Comparison of ENCODE assay signal across 8 cellular contexts in genomic region chr14:102516531-102517411, GRCh38. TPM values are rescaled to one million over a fixed set of nuclear protein-coding genes. Genes with fewer than 3 reads are reported as not detected.
DNase-seq lines count a peak whose midpoint lies in the region; ATAC-seq and TF ChIP-seq lines count a peak whose summit lies in the region.

No MANE protein-coding gene starts in this region.

- peaks cover 13% of the 10 kb centered on the region; the same call in 1 of the 2 replicates for H3F3A ChIP-seq in GM23338 (replicated peaks; ENCODE audit: low read depth)

- DNase-seq in GM23338 (ENCODE audit: low spot score) (peak; percentile 75), NCI-H748 (lab: John Stamatoyannopoulos, UW; ENCODE audit: unreplicated experiment) (peak; percentile 66), esophagus squamous epithelium (lab: John Stamatoyannopoulos, UW) (no peak), testis (peak; percentile 59), SIG-M5 treated with dmso at 0.1 percent for 504 hours (lab: John Stamatoyannopoulos, UW; ENCODE audit: unreplicated experiment) (no peak)
- DNase-seq in activated T-cell treated with anti-CD3 and anti-CD28 coated beads, Interleukin-2, amount 50 U/mL, for 1 hour: peak; percentile 79
- DNase-seq in natural killer cell treated with Interleukin-12 subunit alpha and Interleukin-12 subunit beta and Interleukin-15 and Interleukin-18, amount 100 ng/mL, for 72 hours (ENCODE audit: low spot score): no peak

- peak overlapping the region; percentile 85 for H3K4me2 ChIP-seq in GM23338

- no peaks in the 10 kb centered on the region for H3K9me3 ChIP-seq in ES-I3 (ENCODE audit: control insufficient read depth, insufficient read depth, low read length)
- no peaks in the 10 kb centered on the region for H3K9me3 ChIP-seq in esophagus squamous epithelium
- no peaks in the 10 kb centered on the region for H3K9me3 ChIP-seq in testis

- H3K4me1 ChIP-seq in ES-I3 (ENCODE audit: insufficient read depth, low read length): no peaks in the 10 kb centered on the region
- H3K4me1 ChIP-seq in GM23338 (ENCODE audit: insufficient read depth): peaks cover 4% of the 10 kb centered on the region; the same call in 1 of the 2 replicates
- peaks cover 5 to 17% (median 10%) of the 10 kb centered on the region in 3 donors for H3K4me1 ChIP-seq in esophagus squamous epithelium
- no peaks in the 10 kb centered on the region for H3K4me1 ChIP-seq in testis

- peak; percentile 53 to 79 for TF ChIP-seq CTCF in GM23338 (conservative IDR thresholded peaks at IDR 0.05; ENCODE audit: low read depth in 2 of 2)
- TF ChIP-seq CTCF in esophagus squamous epithelium (IDR thresholded peaks at IDR 0.05): peak; percentile 72 to 99 (median 98)
- peak; percentile 98 to 99 (median 98) for TF ChIP-seq CTCF in testis (IDR thresholded peaks at IDR 0.05)

- H3K27ac ChIP-seq in GM23338 (ENCODE audit: low read depth) (no peak overlapping the region), esophagus squamous epithelium (peak overlapping the region; percentile 51 to 81 (median 70)), testis (peak overlapping the region in 1 of 2 donors; percentile 41)

- H2AFZ ChIP-seq in GM23338: peak overlapping the region; percentile 96

- H3K27me3 ChIP-seq in GM23338 (ENCODE audit: insufficient read depth) (peaks cover 15% of the 10 kb centered on the region), esophagus squamous epithelium (no peaks in the 10 kb centered on the region), testis (no peaks in the 10 kb centered on the region)

- no peaks in the 10 kb centered on the region for H3K9me2 ChIP-seq in GM23338 (ENCODE audit: insufficient read depth)

- H3K4me3 ChIP-seq in GM23338 (peak overlapping the region; percentile 77), esophagus squamous epithelium (peak overlapping the region; percentile 54 to 85 (median 66)), testis (peak overlapping the region; percentile 68 to 78)

- peaks cover 27% of the 10 kb centered on the region for H3K27me3 Mint-ChIP-seq in GM23338 (ENCODE audit: insufficient read depth, low read depth, poor library complexity)
- H3K27me3 Mint-ChIP-seq in natural killer cell treated with Interleukin-12 subunit alpha and Interleukin-12 subunit beta and Interleukin-15 and Interleukin-18, amount 100 ng/mL, for 72 hours: no peaks in the 10 kb centered on the region

- TF ChIP-seq POLR2A in esophagus squamous epithelium (IDR thresholded peaks at IDR 0.05) (no peak), testis (IDR thresholded peaks at IDR 0.05) (no peak)

- peak overlapping the region; percentile 89 for H3K9ac ChIP-seq in ES-I3 (ENCODE audit: low read depth, low read length)

- 8% methylated on average over 11 of the region's 98 CpGs; no CpG with 5 or more reads in 1 of the 2 donors for WGBS in esophagus squamous epithelium, 2 donors
- WGBS in testis, 2 donors: 4 to 13% methylated on average over 5 to 24 of the region's 98 CpGs

- H3K79me2 ChIP-seq in GM23338 (replicated peaks; ENCODE audit: insufficient read depth): no peaks in the 10 kb centered on the region

- intact Hi-C loops in esophagus squamous epithelium (cut with DNase I) (loop anchor here (2.0 kb wide), 1 partner anchor 78 kb away; no protein-coding TSS in a partner anchor), testis (cut with DNase I; ENCODE audit: low total_unique reads) (loop anchor here (5.0 kb wide), 1 partner anchor 79 kb away; no protein-coding TSS in a partner anchor)

- peak; percentile 89 for ATAC-seq in GM23338
- ATAC-seq in natural killer cell treated with Interleukin-12 subunit alpha and Interleukin-12 subunit beta and Interleukin-15 and Interleukin-18, amount 100 ng/mL, for 72 hours: peak; percentile 77 to 86

- H3K27ac Mint-ChIP-seq in GM23338: no peak overlapping the region
- peak overlapping the region in 1 of 2 donors; percentile 37 for H3K27ac Mint-ChIP-seq in natural killer cell treated with Interleukin-12 subunit alpha and Interleukin-12 subunit beta and Interleukin-15 and Interleukin-18, amount 100 ng/mL, for 72 hours

- no peaks in the 10 kb centered on the region for H3K36me3 ChIP-seq in ES-I3 (ENCODE audit: insufficient read depth, low read length)
- H3K36me3 ChIP-seq in GM23338 (ENCODE audit: insufficient read depth): no peaks in the 10 kb centered on the region
- no peaks in the 10 kb centered on the region for H3K36me3 ChIP-seq in esophagus squamous epithelium
- no peaks in the 10 kb centered on the region for H3K36me3 ChIP-seq in testis (ENCODE audit: low read depth, missing control alignments)

- H4K20me1 ChIP-seq in GM23338 (replicated peaks; ENCODE audit: insufficient read depth): no peaks in the 10 kb centered on the region

- no peaks in the 10 kb centered on the region for H3K4me1 Mint-ChIP-seq in GM23338
- H3K4me1 Mint-ChIP-seq in natural killer cell treated with Interleukin-12 subunit alpha and Interleukin-12 subunit beta and Interleukin-15 and Interleukin-18, amount 100 ng/mL, for 72 hours (ENCODE audit: low read depth in 2 of 2): peaks cover 0 to 4% of the 10 kb centered on the region in 2 donors

- H3K9me3 Mint-ChIP-seq in GM23338: no peaks in the 10 kb centered on the region; the same call in 2 of the 3 replicates
- H3K9me3 Mint-ChIP-seq in natural killer cell treated with Interleukin-12 subunit alpha and Interleukin-12 subunit beta and Interleukin-15 and Interleukin-18, amount 100 ng/mL, for 72 hours: no peaks in the 10 kb centered on the region

- peak overlapping the region; percentile 85 for H3K4me3 Mint-ChIP-seq in GM23338
- H3K4me3 Mint-ChIP-seq in natural killer cell treated with Interleukin-12 subunit alpha and Interleukin-12 subunit beta and Interleukin-15 and Interleukin-18, amount 100 ng/mL, for 72 hours: peak overlapping the region; percentile 78

- H3K36me3 Mint-ChIP-seq in GM23338 (ENCODE audit: low read depth): no peaks in the 10 kb centered on the region; the same call in 2 of the 3 replicates
- no peaks in the 10 kb centered on the region for H3K36me3 Mint-ChIP-seq in natural killer cell treated with Interleukin-12 subunit alpha and Interleukin-12 subunit beta and Interleukin-15 and Interleukin-18, amount 100 ng/mL, for 72 hours

TF ChIP-seq in GM23338, 12 proteins besides CTCF, POLR2A, EP300 and RAD21:
- TF ChIP-seq POLR2AphosphoS5 (IDR thresholded peaks at IDR 0.05; ENCODE audit: low read depth) (no peak), ZNF331 (CRISPR knock-in tag; IDR thresholded peaks at IDR 0.05; ENCODE audit: low read depth) (no peak), CREB1 (CRISPR knock-in tag; IDR thresholded peaks at IDR 0.05; ENCODE audit: low read depth) (peak; percentile 64)

RNA-seq across cellular contexts. Expression of gene ANKRD9, which starts 7.2 kb away (rescaled TPM):
- 73.0 and 95.9 TPM in 2 replicates for total RNA-seq in GM23338 (2014; rRNA removed; shearing (Covaris generic))
- 17.3 and 20.4 TPM in 2 replicates for polyA plus RNA-seq in GM23338 (2016; fragmentation: Nextera tagmentation; extraction: Ambion mirVana)
- 10 to 100 TPM; 20.0 to 39.0 (median 30.2) TPM for total RNA-seq in esophagus squamous epithelium
- total RNA-seq in natural killer cell treated with Interleukin-12 subunit alpha and Interleukin-12 subunit beta and Interleukin-15 and Interleukin-18, amount 100 ng/mL, for 72 hours: 10 to 100 TPM in 1 of 2 donors, 1 to 10 TPM in 1; 7.9 to 12.7 TPM
- 100 to 1,000 TPM in 1 of 2 donors, 10 to 100 TPM in 1; 88.7 to 153 TPM for total RNA-seq in testis
- 21.0 TPM for polyA plus RNA-seq in testis (ENCODE audit: insufficient read depth, low read depth, low replicate concordance)

Comparison
In these comparisons a context has a peak if more than half of its experiments do, and no peak if none do; other contexts are left out.
1. DNase-seq: peak in GM23338 (single experiment), NCI-H748 (single experiment), activated T-cell treated with anti-CD3 and anti-CD28 coated beads, Interleukin-2, amount 50 U/mL, for 1 hour (single experiment) and testis (single experiment); none in esophagus squamous epithelium (single experiment), natural killer cell treated with Interleukin-12 subunit alpha and Interleukin-12 subunit beta and Interleukin-15 and Interleukin-18, amount 100 ng/mL, for 72 hours (single experiment) and SIG-M5 treated with dmso at 0.1 percent for 504 hours (single experiment).
2. Peak in every context shown above with its lines, with median percentiles within 50 percentile points of each other: H3K4me3 ChIP-seq and CTCF ChIP-seq.